In genomic region chr15:88661766-88662556, GRCh38 we compare ENCODE assay signal across 24 cellular contexts. TPM values are rescaled to one million over a fixed set of nuclear protein-coding genes. Genes with fewer than 3 reads are reported as not detected.
DNase-seq lines count a peak whose midpoint lies in the region; ATAC-seq and TF ChIP-seq lines count a peak whose summit lies in the region.
"Had no signal": no experiment of that assay in that cellular context is flagged by ENCODE, and none has a peak within 500 bp of the region (broad histone marks: within the 10 kb centered on the region; RNA-seq: fewer than 3 reads in every experiment).

No MANE protein-coding gene starts in this region.

- CTCF ChIA-PET in IMR-90 (lab: Yijun Ruan, JAX): no interaction called here

- H3K27ac ChIP-seq in IMR-90 (ENCODE audit: insufficient read depth, low read length): no peak overlapping the region
- H3K27ac ChIP-seq: heart left ventricle, neutrophil, skin epidermis had no signal

- peak overlapping the region; percentile 2 for H3K4ac ChIP-seq in IMR-90 (ENCODE audit: low read depth, low read length)

- no peak overlapping the region for H2AK9ac ChIP-seq in IMR-90 (replicated peaks; ENCODE audit: low read depth, low read length, poor library complexity)

- peak overlapping the region; percentile 93 for H3K27ac Mint-ChIP-seq in osteocyte (ENCODE audit: unreplicated experiment)
- H3K27ac Mint-ChIP-seq: activated B cell treated with CpG ODN at 0.5 μM for 24 hours; activated CD4-positive, alpha-beta memory T cell treated with anti-CD3 and anti-CD28 coated beads, Interleukin-2, amount 10 ng/mL, durations not matched to agents 7 days and 5 days had no signal

- H3K9me3 Mint-ChIP-seq in osteocyte (ENCODE audit: unreplicated experiment): peaks cover 5% of the 10 kb centered on the region
- H3K9me3 Mint-ChIP-seq: activated B cell treated with CpG ODN at 0.5 μM for 24 hours; activated CD4-positive, alpha-beta memory T cell treated with anti-CD3 and anti-CD28 coated beads, Interleukin-2, amount 10 ng/mL, durations not matched to agents 7 days and 5 days had no signal

- ATAC-seq in IMR-90 (ENCODE audit: low read depth) (0 out of 2 replicates have a peak, but pooled peaks have one; percentile 7), HG03342 (IDR thresholded peaks at IDR 0.05; ENCODE audit: unreplicated experiment) (no peak)
- ATAC-seq: GM12878, heart left ventricle had no signal

- peaks cover 1% of the 10 kb centered on the region for H3K36me3 Mint-ChIP-seq in osteocyte (ENCODE audit: unreplicated experiment)

- no peak overlapping the region for H3K4me3 Mint-ChIP-seq in osteocyte (ENCODE audit: unreplicated experiment)
- H3K4me3 Mint-ChIP-seq: activated B cell treated with CpG ODN at 0.5 μM for 24 hours; activated CD4-positive, alpha-beta memory T cell treated with anti-CD3 and anti-CD28 coated beads, Interleukin-2, amount 10 ng/mL, durations not matched to agents 7 days and 5 days had no signal

- H3K23ac ChIP-seq in IMR-90 (ENCODE audit: low read depth, low read length): no peak overlapping the region

- H3K36me3 ChIP-seq in IMR-90 (ENCODE audit: control insufficient read depth, insufficient read depth, low read length): no peaks in the 10 kb centered on the region
- H3K36me3 ChIP-seq: heart left ventricle, neutrophil had no signal

- dilution Hi-C loops in IMR-90 (cut with HindIII; ENCODE audit: low sequenced_read_pairs, unreplicated experiment): no loop called here

- 0 out of 2 replicates have a peak overlapping the region, but pooled peaks have one; percentile 41 for H3K18ac ChIP-seq in IMR-90 (ENCODE audit: low read depth, low read length)

- H3K9me3 ChIP-seq in IMR-90 (ENCODE audit: control insufficient read depth, insufficient read depth, low read length): no peaks in the 10 kb centered on the region
- H3K9me3 ChIP-seq: heart left ventricle, neutrophil had no signal

- TF ChIP-seq CTCF in IMR-90 (conservative IDR thresholded peaks at IDR 0.05; ENCODE audit: low read depth, low read length) (no peak), osteocyte (IDR thresholded peaks at IDR 0.05) (no peak)

- WGBS in IMR-90 (ENCODE audit: extremely low coverage in 2 of 2, insufficient read length in 1 of 2), 2 experiments: 20% methylated on average over 1 of the region's 4 CpGs; no CpG with 5 or more reads in 1 of the 2 experiments

- peak overlapping the region; percentile 16; the same call in 1 of the 2 replicates for H3K4me2 ChIP-seq in IMR-90 (ENCODE audit: low read depth, low read length)

- peaks cover 7% of the 10 kb centered on the region for H3K9me1 ChIP-seq in IMR-90 (ENCODE audit: insufficient read depth, low read length)

- peak overlapping the region; percentile 32; the same call in 1 of the 2 replicates for H2BK20ac ChIP-seq in IMR-90 (ENCODE audit: low read depth, low read length)

- TF ChIP-seq RAD21 in IMR-90 (IDR thresholded peaks at IDR 0.05; ENCODE audit: low read length): no peak

- H3K9ac ChIP-seq in IMR-90 (ENCODE audit: low read depth, low read length): no peak overlapping the region

- H3K27me3 Mint-ChIP-seq in osteocyte (ENCODE audit: unreplicated experiment): no peaks in the 10 kb centered on the region
- H3K27me3 Mint-ChIP-seq: activated B cell treated with CpG ODN at 0.5 μM for 24 hours; activated CD4-positive, alpha-beta memory T cell treated with anti-CD3 and anti-CD28 coated beads, Interleukin-2, amount 10 ng/mL, durations not matched to agents 7 days and 5 days had no signal

- H2AFZ ChIP-seq in IMR-90 (replicated peaks; ENCODE audit: low read length, poor library complexity): no peak overlapping the region

- H3K27me3 ChIP-seq in IMR-90 (ENCODE audit: control insufficient read depth, insufficient read depth, low read length): no peaks in the 10 kb centered on the region

- H3K4me1 ChIP-seq in IMR-90 (ENCODE audit: control insufficient read depth, insufficient read depth, low read length): peaks cover 13% of the 10 kb centered on the region

- peaks cover 66% of the 10 kb centered on the region for H3K4me1 Mint-ChIP-seq in osteocyte (ENCODE audit: unreplicated experiment)
- H3K4me1 Mint-ChIP-seq: activated CD4-positive, alpha-beta memory T cell treated with anti-CD3 and anti-CD28 coated beads, Interleukin-2, amount 10 ng/mL, durations not matched to agents 7 days and 5 days had no signal

- no peaks in the 10 kb centered on the region for H3K79me1 ChIP-seq in IMR-90 (ENCODE audit: low read depth in 1 of 2, low read length in 2 of 2)

- no TSS peak for BruUV-seq in IMR-90 (replicated peaks; lab: Mats Ljungman, UMichigan)

- intact Hi-C loops in IMR-90 (cut with micrococcal nuclease): loop anchor here (1.0 kb wide), 2 partner anchors 172 to 235 kb away; no protein-coding TSS in a partner anchor

- no peak for TF ChIP-seq POLR2A in IMR-90 (IDR thresholded peaks at IDR 0.05; ENCODE audit: low read depth, low read length)

- no peaks in the 10 kb centered on the region for H4K20me1 ChIP-seq in IMR-90 (ENCODE audit: insufficient read depth, low read length)

- no peak overlapping the region for H3K56ac ChIP-seq in IMR-90 (ENCODE audit: extremely low read depth, insufficient read depth, low read length)

- H2BK15ac ChIP-seq in IMR-90 (ENCODE audit: low read depth, low read length): no peak overlapping the region

- in situ Hi-C loops in IMR-90 (cut with MboI; ENCODE audit: low sequenced_read_pairs): loop anchor here (25.0 kb wide), 2 partner anchors 175 to 500 kb away; no protein-coding TSS in a partner anchor

- peak; percentile 2 for DNase-seq in NCI-H446 treated with DMSO at 0.1 percent for 48 hours (lab: John Stamatoyannopoulos, UW)
- no peak for DNase-seq in NCI-H446 (lab: John Stamatoyannopoulos, UW)
- peak; percentile 56 for DNase-seq in IMR-90
- peak; percentile 58 for DNase-seq in dedifferentiated amniotic fluid mesenchymal stem cell (ENCODE audit: extremely low spot score)
- DNase-seq in osteocyte (ENCODE audit: extremely low spot score, unreplicated experiment): no peak
- DNase-seq in stimulated activated CD4-positive, alpha-beta T cell treated with anti-CD3 and anti-CD28 coated beads, Interleukin-15, amount 100 ng/mL, for 24 hours: no peak
- no peak for DNase-seq in mucosa of gallbladder (ENCODE audit: low spot score)
- DNase-seq: activated B cell treated with CpG ODN at 0.5 μM for 24 hours; activated CD4-positive, alpha-beta memory T cell treated with anti-CD3 and anti-CD28 coated beads, Interleukin-2, amount 10 ng/mL, durations not matched to agents 7 days and 5 days; activated gamma-delta T cell treated with Interleukin-2 at 50 U/mL for 16 hours; COR-L47; DMS79 treated with DMSO at 0.1 percent for 48 hours; heart left ventricle; Kasumi-1; mammary epithelial cell; NCI-H2029 treated with DMSO at 0.1 percent for 48 hours; OCI-M1; SHP77; stimulated activated CD4-positive, alpha-beta T cell treated with anti-CD3 and anti-CD28 coated beads, Interleukin-1b, Interleukin-23, amount 100 ng/mL, for 48 hours; substantia nigra had no signal

- peak overlapping the region; percentile 59 for H2BK5ac ChIP-seq in IMR-90 (ENCODE audit: low read depth, low read length, poor library complexity, severe bottlenecking)

- H4K8ac ChIP-seq in IMR-90 (ENCODE audit: low read depth in 2 of 2, low read length in 2 of 2): no peak overlapping the region

- no peak overlapping the region for H4K5ac ChIP-seq in IMR-90 (ENCODE audit: low read depth, low read length)

- H2BK120ac ChIP-seq in IMR-90 (ENCODE audit: low read depth, low read length): peak overlapping the region; percentile 12; the same call in 1 of the 2 replicates

- H3K4me3 ChIP-seq in IMR-90 (ENCODE audit: insufficient read depth, low read depth, low read length): no peak overlapping the region
- H3K4me3 ChIP-seq: GM12878, heart left ventricle, skin epidermis had no signal

- H3K14ac ChIP-seq in IMR-90 (replicated peaks; ENCODE audit: low read depth, low read length): no peak overlapping the region

- no peak overlapping the region for H4K91ac ChIP-seq in IMR-90 (ENCODE audit: insufficient read depth, low read depth, low read length)

- no peak overlapping the region for H2AK5ac ChIP-seq in IMR-90 (ENCODE audit: low read depth, low read length)

- POLR2A ChIA-PET in IMR-90 (lab: Charles Lee; ENCODE audit: unreplicated experiment): no interaction called here

TF ChIP-seq in IMR-90, 13 proteins besides CTCF, POLR2A, EP300 and RAD21:
- no peak for TF ChIP-seq SMC3 (IDR thresholded peaks at IDR 0.05; ENCODE audit: low read depth, low read length)
- TF ChIP-seq BHLHE40 (IDR thresholded peaks at IDR 0.05; ENCODE audit: low read depth, low read length): no peak
TF ChIP-seq in IMR-90: peak in this region for 0.

RNA-seq across cellular contexts. Expression of gene ISG20, which starts 23.1 kb away (rescaled TPM):
- total RNA-seq in IMR-90 (2012; rRNA removed) (0.72 and 1.1 TPM in 2 replicates), osteocyte (8.4 and 10.2 TPM in 2 replicates), mucosa of gallbladder (383 TPM)
- polyA plus RNA-seq in IMR-90 (2012; rRNA removed): 1.2 and 3.1 TPM in 2 replicates
- 1.7 and 3.0 TPM in 2 replicates for polyA plus RNA-seq in IMR-90 (2012; cell fraction: cytosol; rRNA removed)
- polyA plus RNA-seq in IMR-90 (2012; cell fraction: nucleus; rRNA removed; ENCODE audit: low replicate concordance): 3.5 and 5.7 TPM in 2 replicates

RNA-seq across cellular contexts. Expression of gene AEN, which starts 40.8 kb away (rescaled TPM):
- total RNA-seq in IMR-90 (2012; rRNA removed) (85.5 and 91.4 TPM in 2 replicates), osteocyte (25.1 and 26.8 TPM in 2 replicates), mucosa of gallbladder (34.4 TPM)
- 48.6 and 55.4 TPM in 2 replicates for polyA plus RNA-seq in IMR-90 (2012; rRNA removed)
- 28.8 and 37.7 TPM in 2 replicates for polyA plus RNA-seq in IMR-90 (2012; cell fraction: cytosol; rRNA removed)
- polyA plus RNA-seq in IMR-90 (2012; cell fraction: nucleus; rRNA removed; ENCODE audit: low replicate concordance): 139 and 157 TPM in 2 replicates

Comparison
In these comparisons a context has a peak if more than half of its experiments do, and no peak if none do; other contexts are left out.
1. DNase-seq: peak in NCI-H446 treated with DMSO at 0.1 percent for 48 hours (single experiment), IMR-90 (single experiment) and dedifferentiated amniotic fluid mesenchymal stem cell (single experiment); none in NCI-H446 (0 of 2), osteocyte (single experiment), stimulated activated CD4-positive, alpha-beta T cell treated with anti-CD3 and anti-CD28 coated beads, Interleukin-15, amount 100 ng/mL, for 24 hours (single experiment) and mucosa of gallbladder (single experiment).
2. RNA of gene ISG20, which starts 23.1 kb away (total RNA-seq): 383 TPM in mucosa of gallbladder (single experiment); 8.4 to 10.2 TPM in osteocyte and 0.72 to 1.1 TPM in IMR-90; every median in the first group is over 10 times any median in the second.